In genomic region chr12:12725956-12726542, GRCh38 we compare ENCODE assay signal across 1 cellular context.
A peak's percentile ranks its signal among the peaks of the same experiment; 100 is the strongest.
TF ChIP-seq lines count a peak whose summit lies in the region.

No MANE protein-coding gene starts in this region.

TF ChIP-seq in HEK293, 187 proteins besides CTCF, POLR2A, EP300 and RAD21 (continued from another document and continues in another):
- TF ChIP-seq ZNF639 (tag by site-specific recombination; IDR thresholded peaks at IDR 0.05), result no peak
- no peak for TF ChIP-seq ZNF112 (tag by site-specific recombination; IDR thresholded peaks at IDR 0.05)
- no peak for TF ChIP-seq ZNF133 (tag by site-specific recombination; IDR thresholded peaks at IDR 0.05)
- TF ChIP-seq HOXC10 (CRISPR knock-in tag; IDR thresholded peaks at IDR 0.05), result no peak
- TF ChIP-seq ZNF10 (tag by site-specific recombination; IDR thresholded peaks at IDR 0.05), result 0 out of 2 replicates have a peak, but pooled peaks have one; percentile 47
- no peak for TF ChIP-seq ZNF654 (tag by site-specific recombination; IDR thresholded peaks at IDR 0.05; ENCODE audit: low read depth)
- TF ChIP-seq, protein P1, sequence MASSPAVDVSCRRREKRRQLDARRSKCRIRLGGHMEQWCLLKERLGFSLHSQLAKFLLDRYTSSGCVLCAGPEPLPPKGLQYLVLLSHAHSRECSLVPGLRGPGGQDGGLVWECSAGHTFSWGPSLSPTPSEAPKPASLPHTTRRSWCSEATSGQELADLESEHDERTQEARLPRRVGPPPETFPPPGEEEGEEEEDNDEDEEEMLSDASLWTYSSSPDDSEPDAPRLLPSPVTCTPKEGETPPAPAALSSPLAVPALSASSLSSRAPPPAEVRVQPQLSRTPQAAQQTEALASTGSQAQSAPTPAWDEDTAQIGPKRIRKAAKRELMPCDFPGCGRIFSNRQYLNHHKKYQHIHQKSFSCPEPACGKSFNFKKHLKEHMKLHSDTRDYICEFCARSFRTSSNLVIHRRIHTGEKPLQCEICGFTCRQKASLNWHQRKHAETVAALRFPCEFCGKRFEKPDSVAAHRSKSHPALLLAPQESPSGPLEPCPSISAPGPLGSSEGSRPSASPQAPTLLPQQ (tag by site-specific recombination; IDR thresholded peaks at IDR 0.05), result peak; percentile 16; the same call in 1 of the 2 replicates
- no peak for TF ChIP-seq GLI2 (tag by site-specific recombination; IDR thresholded peaks at IDR 0.05; ENCODE audit: borderline replicate concordance, low read depth)
- no peak for TF ChIP-seq ZNF660 (tag by site-specific recombination; IDR thresholded peaks at IDR 0.05)
- TF ChIP-seq ZNF223 (tag by site-specific recombination; IDR thresholded peaks at IDR 0.05), result no peak
- TF ChIP-seq YY2 (tag by site-specific recombination; IDR thresholded peaks at IDR 0.05), result no peak
- TF ChIP-seq ZNF2 (tag by site-specific recombination; IDR thresholded peaks at IDR 0.05), result peak; percentile 45; the same call in 1 of the 2 replicates
- TF ChIP-seq ZNF248 (tag by site-specific recombination; IDR thresholded peaks at IDR 0.05), result no peak
- TF ChIP-seq AEBP2 (tag by site-specific recombination; IDR thresholded peaks at IDR 0.05; ENCODE audit: borderline replicate concordance), result no peak
- no peak for TF ChIP-seq ZNF785 (tag by site-specific recombination; IDR thresholded peaks at IDR 0.05)
- peak; percentile 89 for TF ChIP-seq PRDM6 (tag by site-specific recombination; IDR thresholded peaks at IDR 0.05)
- no peak for TF ChIP-seq ZNF426 (tag by site-specific recombination; IDR thresholded peaks at IDR 0.05)
- TF ChIP-seq ZNF843 (tag by site-specific recombination; IDR thresholded peaks at IDR 0.05), result no peak; the same call in 1 of the 2 replicates
- TF ChIP-seq ZFP3 (tag by site-specific recombination; IDR thresholded peaks at IDR 0.05; ENCODE audit: low read depth), result no peak
- TF ChIP-seq ZNF416 (tag by site-specific recombination; IDR thresholded peaks at IDR 0.05), result no peak
- no peak for TF ChIP-seq ZNF585B (tag by site-specific recombination; IDR thresholded peaks at IDR 0.05)
- TF ChIP-seq PRDM2 (tag by site-specific recombination; IDR thresholded peaks at IDR 0.05; ENCODE audit: borderline replicate concordance), result no peak
- TF ChIP-seq ZBTB48 (tag by site-specific recombination; IDR thresholded peaks at IDR 0.05), result peak; percentile 54; the same call in 1 of the 2 replicates
- TF ChIP-seq ZBTB11 (tag by site-specific recombination; conservative IDR thresholded peaks at IDR 0.05; ENCODE audit: low read depth), result no peak; the same call in 1 of the 2 replicates
- TF ChIP-seq ZNF561 (tag by site-specific recombination; IDR thresholded peaks at IDR 0.05; ENCODE audit: borderline replicate concordance), result no peak
- TF ChIP-seq ZBTB7A (tag by site-specific recombination; IDR thresholded peaks at IDR 0.05; ENCODE audit: low read depth), result no peak
- no peak for TF ChIP-seq ZNF670 (tag by site-specific recombination; IDR thresholded peaks at IDR 0.05; ENCODE audit: low read depth)
- TF ChIP-seq TRIM28 (IDR thresholded peaks at IDR 0.05; ENCODE audit: borderline replicate concordance, low read length), result no peak
- TF ChIP-seq ZSCAN23 (tag by site-specific recombination; IDR thresholded peaks at IDR 0.05), result no peak
- no peak for TF ChIP-seq ZNF701 (tag by site-specific recombination; IDR thresholded peaks at IDR 0.05)
- TF ChIP-seq ZNF302 (tag by site-specific recombination; IDR thresholded peaks at IDR 0.05; ENCODE audit: low read depth), result no peak
- peak; percentile 55 for TF ChIP-seq ZNF335 (tag by site-specific recombination; conservative IDR thresholded peaks at IDR 0.05)
- no peak for TF ChIP-seq ZNF423 (tag by site-specific recombination; IDR thresholded peaks at IDR 0.05)
- TF ChIP-seq ZBTB1 (tag by site-specific recombination; IDR thresholded peaks at IDR 0.05), result peak; percentile 72; the same call in 1 of the 2 replicates
- TF ChIP-seq ZNF518A (tag by site-specific recombination; conservative IDR thresholded peaks at IDR 0.05; ENCODE audit: low read depth), result no peak
- TF ChIP-seq ZNF354C (tag by site-specific recombination; IDR thresholded peaks at IDR 0.05; ENCODE audit: borderline replicate concordance, low read depth), result no peak
- no peak for TF ChIP-seq ZNF664 (tag by site-specific recombination; IDR thresholded peaks at IDR 0.05)
- TF ChIP-seq SCRT1 (tag by site-specific recombination; IDR thresholded peaks at IDR 0.05; ENCODE audit: borderline replicate concordance), result no peak
